ENCODE assay signal across 10 cellular contexts in the genomic region with DNA sequence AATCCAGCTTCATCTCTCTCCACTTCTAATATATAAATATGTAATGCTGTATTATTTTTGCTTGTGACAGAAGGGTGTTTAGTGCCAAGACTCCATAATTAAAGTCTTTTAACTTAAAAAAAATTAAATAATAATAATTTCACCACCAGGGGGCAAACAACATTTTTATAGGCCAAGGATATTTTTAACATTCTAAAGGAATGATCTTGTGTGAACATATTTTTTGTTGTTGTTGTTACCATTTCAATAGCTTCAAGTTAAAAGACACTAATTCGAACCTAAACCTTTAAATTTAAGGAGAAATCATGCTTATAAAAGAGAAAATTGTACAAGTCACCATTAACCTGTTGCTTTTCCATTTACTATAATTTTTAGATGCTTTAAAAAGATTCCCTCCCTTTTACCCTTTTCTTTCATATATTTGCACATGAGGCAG. TPM values are rescaled to one million over a fixed set of nuclear protein-coding genes. Genes with fewer than 3 reads are reported as not detected.
DNase-seq lines count a peak whose midpoint lies in the region; ATAC-seq and TF ChIP-seq lines count a peak whose summit lies in the region.
"Had no signal": no experiment of that assay in that cellular context is flagged by ENCODE, and none has a peak within 500 bp of the region (broad histone marks: within the 10 kb centered on the region; RNA-seq: fewer than 3 reads in every experiment).

No MANE protein-coding gene starts in this region.

- no peaks in the 10 kb centered on the region for H3K27me3 ChIP-seq in CD8-positive, alpha-beta T cell (ENCODE audit: insufficient read depth, low read length)
- no peaks in the 10 kb centered on the region; the same call in 1 of the 2 replicates for H3K27me3 ChIP-seq in IMR-90 (ENCODE audit: control insufficient read depth, insufficient read depth, low read length)
- H3K27me3 ChIP-seq in body of pancreas: no peaks in the 10 kb centered on the region

- H2BK15ac ChIP-seq in IMR-90 (ENCODE audit: low read depth, low read length): no peak overlapping the region

- no peak overlapping the region for H2AFZ ChIP-seq in IMR-90 (replicated peaks; ENCODE audit: low read length, poor library complexity)

- no peak overlapping the region for H3K27ac ChIP-seq in CD8-positive, alpha-beta T cell (ENCODE audit: low read depth, low read length)
- H3K27ac ChIP-seq in IMR-90 (ENCODE audit: insufficient read depth, low read length) (no peak overlapping the region), body of pancreas (no peak overlapping the region)

- no peak for ATAC-seq in CD8-positive, alpha-beta T cell
- ATAC-seq in IMR-90 (ENCODE audit: low read depth) (peak; percentile 46; the same call in 1 of the 2 replicates), body of pancreas (no peak)
- ATAC-seq in stimulated activated naive CD8-positive, alpha-beta T cell treated with anti-CD3 and anti-CD28 coated beads, Interleukin-15, Interleukin-2, amounts not matched to agents 100 U/mL and 50 U/mL, for 24 hours: no peak

- H3K4me1 Mint-ChIP-seq in CD8-positive, alpha-beta T cell (ENCODE audit: low read depth): no peaks in the 10 kb centered on the region
- no peaks in the 10 kb centered on the region for H3K4me1 Mint-ChIP-seq in nephron

- CTCF ChIA-PET in CD8-positive, alpha-beta T cell (lab: Charles Lee): interaction anchor here (0.7 to 6.4 kb wide), 10 partner anchors 8 to 978 kb away, joined by 3 to 95 read pairs (median 6); a partner anchor contains a TSS
- CTCF ChIA-PET in IMR-90 (lab: Yijun Ruan, JAX): interaction anchor here (0.6 to 0.8 kb wide), 2 partner anchors 15 to 894 kb away, joined by 3 to 4 read pairs; no protein-coding TSS in a partner anchor

- H3K23ac ChIP-seq in IMR-90 (ENCODE audit: low read depth, low read length): no peak overlapping the region

- H3K14ac ChIP-seq in IMR-90 (replicated peaks; ENCODE audit: low read depth, low read length): no peak overlapping the region

- no peak overlapping the region for H2BK5ac ChIP-seq in IMR-90 (ENCODE audit: low read depth, low read length, poor library complexity, severe bottlenecking)

- intact Hi-C loops in CD8-positive, alpha-beta T cell (cut with DNase I, micrococcal nuclease): loop anchor here (1.0 to 5.0 kb wide), 4 partner anchors 411 to 1056 kb away; no protein-coding TSS in a partner anchor
- intact Hi-C loops in IMR-90 (cut with micrococcal nuclease) (loop anchor here (1.0 to 5.0 kb wide), 2 partner anchors 411 to 978 kb away; no protein-coding TSS in a partner anchor), body of pancreas (cut with DNase I) (no loop called here)

- no peak for DNase-seq in CD8-positive, alpha-beta T cell
- DNase-seq in IMR-90 (peak; percentile 4), body of pancreas (no peak), kidney glomerular epithelial cell (lab: John Stamatoyannopoulos, UW) (no peak), COLO829 (ENCODE audit: low spot score) (no peak), germinal center (ENCODE audit: low spot score) (no peak)
- DNase-seq in stimulated activated naive CD8-positive, alpha-beta T cell treated with anti-CD3 and anti-CD28 coated beads, Interleukin-15, Interleukin-2, amounts not matched to agents 100 U/mL and 50 U/mL, for 24 hours: no peak
- DNase-seq: NCI-H1092; stimulated activated CD4-positive, alpha-beta T cell treated with anti-CD3 and anti-CD28 coated beads, Interleukin-2, amount 100 ng/mL, for 24 hours had no signal

- TF ChIP-seq POLR2A in IMR-90 (IDR thresholded peaks at IDR 0.05; ENCODE audit: low read depth, low read length) (no peak), body of pancreas (IDR thresholded peaks at IDR 0.05) (no peak)

- peak; percentile 63 for TF ChIP-seq CTCF in CD8-positive, alpha-beta T cell (IDR thresholded peaks at IDR 0.05)
- TF ChIP-seq CTCF in IMR-90 (conservative IDR thresholded peaks at IDR 0.05; ENCODE audit: low read depth, low read length) (peak; percentile 48), body of pancreas (IDR thresholded peaks at IDR 0.05) (peak in 6 of 7 experiments; percentile 26 to 49 (median 38)), nephron (IDR thresholded peaks at IDR 0.05; ENCODE audit: unreplicated experiment in 3 of 3) (peak; percentile 39 to 66 (median 60))

- no peak overlapping the region for H4K5ac ChIP-seq in IMR-90 (ENCODE audit: low read depth, low read length)

- in situ Hi-C loops in IMR-90 (cut with MboI; ENCODE audit: low sequenced_read_pairs): loop anchor here (25.0 kb wide), 2 partner anchors 401 to 551 kb away; no protein-coding TSS in a partner anchor

- H3K9me3 ChIP-seq in CD8-positive, alpha-beta T cell (ENCODE audit: low read length): no peaks in the 10 kb centered on the region
- H3K9me3 ChIP-seq in IMR-90 (ENCODE audit: control insufficient read depth, insufficient read depth, low read length) (no peaks in the 10 kb centered on the region), body of pancreas (no peaks in the 10 kb centered on the region)

- H4K20me1 ChIP-seq in IMR-90 (ENCODE audit: insufficient read depth, low read length): no peaks in the 10 kb centered on the region

- H3K4ac ChIP-seq in IMR-90 (ENCODE audit: low read depth, low read length): no peak overlapping the region

- no peaks in the 10 kb centered on the region for H3K4me1 ChIP-seq in CD8-positive, alpha-beta T cell (ENCODE audit: insufficient read depth, low read length)
- H3K4me1 ChIP-seq in IMR-90 (ENCODE audit: control insufficient read depth, insufficient read depth, low read length) (no peaks in the 10 kb centered on the region), body of pancreas (no peaks in the 10 kb centered on the region)

- no peak overlapping the region for H2BK120ac ChIP-seq in IMR-90 (ENCODE audit: low read depth, low read length)

- no peak overlapping the region for H3K4me2 ChIP-seq in IMR-90 (ENCODE audit: low read depth, low read length)

- no CpG with 5 or more reads among the region's 1 CpG for WGBS in IMR-90 (ENCODE audit: extremely low coverage in 2 of 2, insufficient read length in 1 of 2), 2 experiments
- WGBS in body of pancreas, 2 donors: 11 to 28% methylated on average over 1 of the region's 1 CpG

- H3K9ac ChIP-seq in IMR-90 (ENCODE audit: low read depth, low read length): no peak overlapping the region

- POLR2A ChIA-PET in CD8-positive, alpha-beta T cell (lab: Charles Lee): no interaction called here
- POLR2A ChIA-PET in IMR-90 (lab: Charles Lee; ENCODE audit: unreplicated experiment): no interaction called here

- peaks cover 1% of the 10 kb centered on the region for H3K27me3 Mint-ChIP-seq in CD8-positive, alpha-beta T cell (ENCODE audit: low read depth)
- H3K27me3 Mint-ChIP-seq in nephron (ENCODE audit: low read depth): no peaks in the 10 kb centered on the region

- no peak overlapping the region for H3K4me3 ChIP-seq in CD8-positive, alpha-beta T cell (ENCODE audit: low read depth, low read length)
- H3K4me3 ChIP-seq in IMR-90 (ENCODE audit: insufficient read depth, low read depth, low read length) (no peak overlapping the region), body of pancreas (no peak overlapping the region)

- H3K9me1 ChIP-seq in IMR-90 (ENCODE audit: insufficient read depth, low read length): no peaks in the 10 kb centered on the region

- dilution Hi-C loops in IMR-90 (cut with HindIII; ENCODE audit: low sequenced_read_pairs, unreplicated experiment): no loop called here

- H4K8ac ChIP-seq in IMR-90 (ENCODE audit: low read depth in 2 of 2, low read length in 2 of 2): no peak overlapping the region

- H3K27ac Mint-ChIP-seq in CD8-positive, alpha-beta T cell: no peak overlapping the region
- H3K27ac Mint-ChIP-seq in nephron: no peak overlapping the region

- no peaks in the 10 kb centered on the region for H3K36me3 Mint-ChIP-seq in CD8-positive, alpha-beta T cell
- H3K36me3 Mint-ChIP-seq in nephron (ENCODE audit: low read depth): no peaks in the 10 kb centered on the region

- no peak overlapping the region for H3K4me3 Mint-ChIP-seq in CD8-positive, alpha-beta T cell
- no peak overlapping the region for H3K4me3 Mint-ChIP-seq in nephron

- no peak overlapping the region for H2BK20ac ChIP-seq in IMR-90 (ENCODE audit: low read depth, low read length)

- H3K56ac ChIP-seq in IMR-90 (ENCODE audit: extremely low read depth, insufficient read depth, low read length): no peak overlapping the region

- H2AK5ac ChIP-seq in IMR-90 (ENCODE audit: low read depth, low read length): no peak overlapping the region

- BruUV-seq in IMR-90 (replicated peaks; lab: Mats Ljungman, UMichigan): no TSS peak

- no peak overlapping the region for H2AK9ac ChIP-seq in IMR-90 (replicated peaks; ENCODE audit: low read depth, low read length, poor library complexity)

- H4K91ac ChIP-seq in IMR-90 (ENCODE audit: insufficient read depth, low read depth, low read length): no peak overlapping the region

- H3K9me3 Mint-ChIP-seq in CD8-positive, alpha-beta T cell: no peaks in the 10 kb centered on the region
- peaks cover 10% of the 10 kb centered on the region for H3K9me3 Mint-ChIP-seq in nephron

- peak; percentile 28; the same call in 1 of the 2 replicates for TF ChIP-seq RAD21 in IMR-90 (IDR thresholded peaks at IDR 0.05; ENCODE audit: low read length)

- H3K36me3 ChIP-seq in CD8-positive, alpha-beta T cell (ENCODE audit: insufficient read depth, low read length): no peaks in the 10 kb centered on the region
- H3K36me3 ChIP-seq in IMR-90 (ENCODE audit: control insufficient read depth, insufficient read depth, low read length) (no peaks in the 10 kb centered on the region), body of pancreas (replicated peaks in 1 of 2; ENCODE audit: insufficient read depth in 1 of 2, low read depth in 2 of 2) (no peaks in the 10 kb centered on the region)

- H3K79me1 ChIP-seq in IMR-90 (ENCODE audit: low read depth in 1 of 2, low read length in 2 of 2): no peaks in the 10 kb centered on the region

- no peak overlapping the region for H3K18ac ChIP-seq in IMR-90 (ENCODE audit: low read depth, low read length)

TF ChIP-seq in IMR-90, 13 proteins besides CTCF, POLR2A, EP300 and RAD21:
- TF ChIP-seq NFE2L2 (IDR thresholded peaks at IDR 0.05; ENCODE audit: low read depth, low read length) (no peak), SMC3 (IDR thresholded peaks at IDR 0.05; ENCODE audit: low read depth, low read length) (peak; percentile 33; the same call in 1 of the 2 replicates), CEBPB (IDR thresholded peaks at IDR 0.05; ENCODE audit: low read depth, low read length) (no peak)
TF ChIP-seq in IMR-90: peak in this region for 1.

RNA-seq across cellular contexts. Expression of a gene that starts 7.5 kb away (rescaled TPM):
- total RNA-seq in CD8-positive, alpha-beta T cell: 10 to 100 TPM; 15.3 to 18.1 TPM
- total RNA-seq in IMR-90 (2012; rRNA removed): 13.3 and 22.8 TPM in 2 replicates
- 12.7 and 13.7 TPM in 2 replicates for polyA plus RNA-seq in IMR-90 (2012; rRNA removed)
- polyA plus RNA-seq in IMR-90 (2012; cell fraction: cytosol; rRNA removed): 9.3 and 12.0 TPM in 2 replicates
- 7.1 and 10.2 TPM in 2 replicates for polyA plus RNA-seq in IMR-90 (2012; cell fraction: nucleus; rRNA removed; ENCODE audit: low replicate concordance)
- 10 to 100 TPM; 45.7 to 90.3 TPM for total RNA-seq in body of pancreas
